In genomic region chr12:128840862-128841468, GRCh38 we compare ENCODE assay signal across 9 cellular contexts.
DNase-seq lines count a peak whose midpoint lies in the region; ATAC-seq, FAIRE-seq and TF ChIP-seq lines count a peak whose summit lies in the region.
"Had no signal": no experiment of that assay in that cellular context is flagged by ENCODE, and none has a peak within 500 bp of the region (broad histone marks: within the 10 kb centered on the region; RNA-seq: fewer than 3 reads in every experiment).

No MANE protein-coding gene starts in this region.

- peak; percentile 72 for DNase-seq in left kidney (ENCODE audit: low read depth, low spot score)
- no peak for DNase-seq in D721Med (ENCODE audit: insufficient read length, low spot score)
- no peak for DNase-seq in activated naive CD4-positive, alpha-beta T cell (lab: John Stamatoyannopoulos, UW)
- DNase-seq in SW480 (ENCODE audit: low spot score) = no peak
- DNase-seq in GM13976 (ENCODE audit: low spot score) = no peak
- DNase-seq: amniotic stem cell had no signal

- in situ Hi-C loops in GM13976 (cut with MboI; ENCODE audit: low sequenced_read_pairs, unreplicated experiment) = no loop called here

- no peak for TF ChIP-seq CTCF in D721Med (IDR thresholded peaks at IDR 0.05; ENCODE audit: insufficient read depth, missing control alignments)
- no peak for TF ChIP-seq CTCF in GM13976 (IDR thresholded peaks at IDR 0.05; ENCODE audit: borderline replicate concordance, control extremely low read depth, extremely low read depth, insufficient read depth, missing control alignments)

- no peak for FAIRE-seq in D721Med (lab: Jason Lieb, UNC)

- ATAC-seq in GM18868 (IDR thresholded peaks at IDR 0.05; ENCODE audit: unreplicated experiment) (peak; percentile 89), GM21529 (IDR thresholded peaks at IDR 0.05; ENCODE audit: unreplicated experiment) (peak; percentile 87), HG03442 (IDR thresholded peaks at IDR 0.05; ENCODE audit: unreplicated experiment) (peak; percentile 71)
